Comparison of ENCODE assay signal across 8 cellular contexts in the genomic region with DNA sequence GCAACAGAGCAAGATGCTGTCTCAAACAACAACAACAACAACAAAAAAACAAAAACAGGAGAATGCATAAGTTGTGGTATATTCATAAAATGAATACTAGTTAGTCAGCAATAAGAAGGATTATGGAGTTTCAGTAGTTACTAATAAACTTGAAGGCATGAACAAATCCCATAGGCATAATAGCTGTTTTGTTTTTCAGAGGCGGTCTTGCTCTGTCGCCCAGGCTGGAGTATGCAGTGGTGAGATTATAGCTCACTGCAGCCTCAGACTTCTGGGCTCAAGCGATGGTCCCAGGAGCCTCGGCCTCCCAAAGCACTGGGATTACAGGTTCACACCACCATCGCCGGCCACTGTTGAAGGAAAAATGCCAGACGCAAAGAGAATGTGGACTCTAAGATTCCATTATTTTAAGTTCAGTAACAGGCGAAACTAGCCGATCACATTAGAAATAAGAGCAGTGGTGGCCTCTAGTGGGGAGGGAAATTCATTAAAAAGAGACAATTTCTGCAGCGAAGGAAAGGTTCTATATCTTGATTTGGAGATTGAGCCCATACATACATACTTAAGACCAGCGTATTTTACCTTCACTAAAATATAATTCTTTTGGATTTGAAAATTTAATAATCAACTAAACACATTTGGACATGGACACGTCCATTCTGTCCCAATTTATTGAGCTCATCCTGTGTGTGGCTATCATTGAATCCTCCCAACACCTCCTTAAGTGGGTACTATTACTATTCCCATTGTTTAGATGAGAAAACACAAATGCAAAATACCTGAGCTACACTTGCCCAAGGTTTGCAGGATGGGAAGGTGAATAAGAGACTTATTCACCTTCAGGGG. TPM values are rescaled to one million over a fixed set of nuclear protein-coding genes. Genes with fewer than 3 reads are reported as not detected.
A peak's percentile ranks its signal among the peaks of the same experiment; 100 is the strongest.
DNase-seq lines count a peak whose midpoint lies in the region; TF ChIP-seq lines count a peak whose summit lies in the region.

No MANE protein-coding gene starts in this region.

- 18% methylated on average over 12 of the region's 12 CpGs for WGBS in liver
- 19 to 31% methylated on average over 12 of the region's 12 CpGs for WGBS in lower leg skin, 2 donors

- H3K36me3 Mint-ChIP-seq in dendritic cell treated with granulocyte-macrophage colony-stimulating factor and Interleukin-4, amounts not matched to agents 40 ng/mL and 50 ng/mL, for 4 days (ENCODE audit: low read depth): no peaks in the 10 kb centered on the region

- POLR2A ChIA-PET in AG04449 (lab: Yijun Ruan, JAX): interaction anchor here (1.3 kb wide), 1 partner anchor 27 kb away, joined by 4 read pairs; a partner anchor contains a TSS

- TF ChIP-seq CTCF in AG04449 (IDR thresholded peaks at IDR 0.05; ENCODE audit: insufficient read depth, low read length, missing control alignments) (peak; percentile 49), GM13977 (IDR thresholded peaks at IDR 0.05; ENCODE audit: extremely low read depth, insufficient read depth, missing control alignments) (peak; percentile 73), WERI-Rb-1 (IDR thresholded peaks at IDR 0.05; ENCODE audit: low read depth, low read length) (peak; percentile 32), liver (IDR thresholded peaks at IDR 0.05; ENCODE audit: low read depth, low read length, missing input control) (peak; percentile 65), lower leg skin (IDR thresholded peaks at IDR 0.05) (peak in 1 of 3 donors; percentile 10)

- H3K36me3 ChIP-seq in WERI-Rb-1 (no peaks in the 10 kb centered on the region), liver (ENCODE audit: control insufficient read depth in 4 of 4, insufficient read depth in 3 of 4, low read depth in 1 of 4, low read length in 3 of 4) (no peaks in the 10 kb centered on the region)

- no peaks in the 10 kb centered on the region for H3K27me3 Mint-ChIP-seq in dendritic cell treated with granulocyte-macrophage colony-stimulating factor and Interleukin-4, amounts not matched to agents 40 ng/mL and 50 ng/mL, for 4 days

- intact Hi-C loops in dendritic cell treated with granulocyte-macrophage colony-stimulating factor and Interleukin-4, amounts not matched to agents 40 ng/mL and 50 ng/mL, for 4 days (cut with micrococcal nuclease): loop anchor here (1.0 to 2.0 kb wide), 3 partner anchors 26 to 360 kb away; no protein-coding TSS in a partner anchor
- intact Hi-C loops in lower leg skin (cut with DNase I; ENCODE audit: low total_unique reads): loop anchor here (10.0 kb wide), 1 partner anchor 358 kb away; no protein-coding TSS in a partner anchor

- peak overlapping the region in 1 of 2 donors; percentile 54 for H3K9ac ChIP-seq in liver (ENCODE audit: low read depth in 1 of 2, low read length in 2 of 2)

- H3K4me1 Mint-ChIP-seq in dendritic cell treated with granulocyte-macrophage colony-stimulating factor and Interleukin-4, amounts not matched to agents 40 ng/mL and 50 ng/mL, for 4 days (ENCODE audit: low read depth): peaks cover 18% of the 10 kb centered on the region

- H3K27me3 ChIP-seq in WERI-Rb-1 (ENCODE audit: insufficient read depth, low read depth, severe bottlenecking) (no peaks in the 10 kb centered on the region), liver (ENCODE audit: control insufficient read depth in 4 of 4, insufficient read depth in 4 of 4, low read length in 3 of 4) (no peaks in the 10 kb centered on the region)

- H3K4me3 ChIP-seq in AG04449 (ENCODE audit: low read depth, low read length) (peak overlapping the region; percentile 18; the same call in 1 of the 2 replicates), WERI-Rb-1 (ENCODE audit: low read depth, low read length) (no peak overlapping the region; the same call in 1 of the 2 replicates), liver (ENCODE audit: low read depth in 1 of 3, low read length in 3 of 3) (peak overlapping the region in 2 of 3 donors; percentile 5 to 57), lower leg skin (ENCODE audit: low read depth, poor library complexity, severe bottlenecking) (no peak overlapping the region)

- no peak for TF ChIP-seq POLR2A in lower leg skin (IDR thresholded peaks at IDR 0.05)

- peak overlapping the region; percentile 84 for H3K4me3 Mint-ChIP-seq in dendritic cell treated with granulocyte-macrophage colony-stimulating factor and Interleukin-4, amounts not matched to agents 40 ng/mL and 50 ng/mL, for 4 days

- H3K27ac Mint-ChIP-seq in dendritic cell treated with granulocyte-macrophage colony-stimulating factor and Interleukin-4, amounts not matched to agents 40 ng/mL and 50 ng/mL, for 4 days: peak overlapping the region; percentile 84

- CTCF ChIA-PET in AG04449 (lab: Yijun Ruan, JAX): interaction anchor here (0.6 to 4.5 kb wide), 49 partner anchors 10 to 487 kb away, joined by 3 to 146 read pairs (median 4); a partner anchor contains a TSS

- in situ Hi-C loops in GM13977 (cut with MboI; ENCODE audit: low pct_unique_long_range_greater_than_20kb, low sequenced_read_pairs, unreplicated experiment): loop anchor here (10.0 kb wide), 1 partner anchor 348 kb away; no protein-coding TSS in a partner anchor

- no peaks in the 10 kb centered on the region for H3K9me3 Mint-ChIP-seq in dendritic cell treated with granulocyte-macrophage colony-stimulating factor and Interleukin-4, amounts not matched to agents 40 ng/mL and 50 ng/mL, for 4 days

- TF ChIP-seq RAD21 in liver (IDR thresholded peaks at IDR 0.05): peak; percentile 91 to 94

- H3K4me1 ChIP-seq in liver (ENCODE audit: control insufficient read depth in 4 of 4, insufficient read depth in 4 of 4, low read length in 3 of 4): peaks cover 1 to 13% (median 11%) of the 10 kb centered on the region in 4 donors

- H3K27ac ChIP-seq in WERI-Rb-1: no peak overlapping the region
- peak overlapping the region; percentile 80 to 98 for H3K27ac ChIP-seq in liver (ENCODE audit: low read depth in 1 of 2, low read length in 2 of 2)

- DNase-seq in AG04449 (ENCODE audit: low read depth, low spot score) (no peak), GM13977 (ENCODE audit: low spot score) (peak; percentile 61), NCI-H1694 (lab: John Stamatoyannopoulos, UW) (peak; percentile 32), WERI-Rb-1 (peak; percentile 32), lower leg skin (ENCODE audit: low spot score in 2 of 2) (no peak)
- DNase-seq in stimulated activated CD8-positive, alpha-beta memory T cell treated with anti-CD3 and anti-CD28 coated beads, Interleukin-15, amount 100 ng/mL, for 1 hour (ENCODE audit: low read depth): peak; percentile 14

- H3K9me3 ChIP-seq in WERI-Rb-1 (ENCODE audit: severe bottlenecking) (no peaks in the 10 kb centered on the region), liver (ENCODE audit: control insufficient read depth in 4 of 4, low read length in 3 of 4) (no peaks in the 10 kb centered on the region)

TF ChIP-seq in liver, 16 proteins besides CTCF, POLR2A, EP300 and RAD21:
- TF ChIP-seq HNF4G (IDR thresholded peaks at IDR 0.05): no peak
- peak; percentile 10 to 24 for TF ChIP-seq HNF4A (conservative IDR thresholded peaks at IDR 0.05)
- peak; percentile 57 for TF ChIP-seq YY1 (IDR thresholded peaks at IDR 0.05)
- peak in 1 of 2 donors; percentile 7 for TF ChIP-seq RXRA (IDR thresholded peaks at IDR 0.05)

RNA-seq across cellular contexts. Expression of a gene that starts 27.4 kb away (rescaled TPM):
- total RNA-seq in liver (1 to 10 TPM; 3.8 to 9.0 TPM), lower leg skin (10 to 100 TPM; 20.6 to 28.3 (median 22.8) TPM)
- 1 to 10 TPM; 2.5 TPM for polyA plus RNA-seq in liver

RNA-seq across cellular contexts. Expression of a gene that starts 32.6 kb away (rescaled TPM):
- 10 to 100 TPM; 35.8 to 38.6 TPM for total RNA-seq in liver
- 1 to 10 TPM; 9.9 to 10.0 TPM for polyA plus RNA-seq in liver
- total RNA-seq in lower leg skin: 1 to 10 TPM; 3.6 to 8.2 (median 4.0) TPM

Comparison
In these comparisons a context has a peak if more than half of its experiments do, and no peak if none do; other contexts are left out.
1. DNase-seq: peak in GM13977 (single experiment), NCI-H1694 (single experiment), WERI-Rb-1 (single experiment) and stimulated activated CD8-positive, alpha-beta memory T cell treated with anti-CD3 and anti-CD28 coated beads, Interleukin-15, amount 100 ng/mL, for 1 hour (single experiment); none in AG04449 (single experiment) and lower leg skin (0 of 2).
2. H3K4me3 ChIP-seq: peak in AG04449 (single experiment) and liver (2 of 3); none in WERI-Rb-1 (single experiment) and lower leg skin (single experiment).
3. RNA of a gene that starts 32.6 kb away (total RNA-seq): 35.8 to 38.6 TPM in liver; 3.6 to 8.2 TPM in lower leg skin; every median in the first group is over 4 times any median in the second.